Comparison of ENCODE assay signal across 12 cellular contexts in genomic region chr16:89407925-89408300, GRCh38.
A peak's percentile ranks its signal among the peaks of the same experiment; 100 is the strongest.
DNase-seq lines count a peak whose midpoint lies in the region; ATAC-seq and TF ChIP-seq lines count a peak whose summit lies in the region.
"Had no signal": no experiment of that assay in that cellular context is flagged by ENCODE, and none has a peak within 500 bp of the region (broad histone marks: within the 10 kb centered on the region; RNA-seq: fewer than 3 reads in every experiment).

No MANE protein-coding gene starts in this region.

- H3K27me3 ChIP-seq in mesenchymal stem cell (ENCODE audit: control insufficient read depth in 1 of 2, insufficient read depth in 1 of 2, low read length in 2 of 2), result no peaks in the 10 kb centered on the region

- H2BK15ac ChIP-seq in mesenchymal stem cell (ENCODE audit: low read depth, poor library complexity, severe bottlenecking), result no peak overlapping the region

- H3K23ac ChIP-seq in mesenchymal stem cell (ENCODE audit: low read length in 2 of 2), result no peak overlapping the region

- no peak overlapping the region for H4K8ac ChIP-seq in mesenchymal stem cell (ENCODE audit: low read length)

- no peaks in the 10 kb centered on the region for H3K27me3 Mint-ChIP-seq in stimulated activated naive CD8-positive, alpha-beta T cell treated with anti-CD3 and anti-CD28 coated beads, Interleukin-15, Interleukin-2, amounts not matched to agents 100 ng/mL and 50 ng/mL, for 24 hours
- H3K27me3 Mint-ChIP-seq in Calu3 (ENCODE audit: unreplicated experiment), result no peaks in the 10 kb centered on the region

- no peak overlapping the region for H3K27ac ChIP-seq in mesenchymal stem cell (ENCODE audit: low read length, poor library complexity, severe bottlenecking)

- no peak for ATAC-seq in stimulated activated naive CD8-positive, alpha-beta T cell treated with anti-CD3 and anti-CD28 coated beads, Interleukin-15, Interleukin-2, amounts not matched to agents 100 U/mL and 50 U/mL, for 24 hours
- no peak for ATAC-seq in HG02938 (IDR thresholded peaks at IDR 0.05; ENCODE audit: unreplicated experiment)

- peaks cover 21% of the 10 kb centered on the region for H3K36me3 Mint-ChIP-seq in stimulated activated naive CD8-positive, alpha-beta T cell treated with anti-CD3 and anti-CD28 coated beads, Interleukin-15, Interleukin-2, amounts not matched to agents 100 ng/mL and 50 ng/mL, for 24 hours (ENCODE audit: low read depth)
- H3K36me3 Mint-ChIP-seq in Calu3 (ENCODE audit: insufficient read depth, unreplicated experiment), result peaks cover 47% of the 10 kb centered on the region

- H3K14ac ChIP-seq in mesenchymal stem cell (ENCODE audit: low read length in 2 of 2), result peak overlapping the region in 1 of 2 experiments; percentile 73

- H3K4me1 Mint-ChIP-seq in stimulated activated naive CD8-positive, alpha-beta T cell treated with anti-CD3 and anti-CD28 coated beads, Interleukin-15, Interleukin-2, amounts not matched to agents 100 ng/mL and 50 ng/mL, for 24 hours (ENCODE audit: low read depth), result peaks cover 95% of the 10 kb centered on the region
- H3K4me1 Mint-ChIP-seq in Calu3 (ENCODE audit: low read depth, unreplicated experiment), result peaks cover 71% of the 10 kb centered on the region

- peaks cover 57% of the 10 kb centered on the region for H3K4me1 ChIP-seq in mesenchymal stem cell (ENCODE audit: control insufficient read depth, insufficient read depth, low read depth, low read length)

- CTCF ChIA-PET in Calu3 (lab: Charles Lee), result interaction anchor here (0.6 kb wide), 1 partner anchor 44 kb away, joined by 3 read pairs; no protein-coding TSS in a partner anchor

- H2BK5ac ChIP-seq in mesenchymal stem cell (ENCODE audit: low read depth, low read length, poor library complexity, severe bottlenecking), result no peak overlapping the region

- H3K79me1 ChIP-seq in mesenchymal stem cell (replicated peaks; ENCODE audit: low read length, poor library complexity, severe bottlenecking), result peaks cover 4% of the 10 kb centered on the region

- WGBS in mesenchymal stem cell, result 82% methylated on average over 5 of the region's 5 CpGs

- H3K4me3 ChIP-seq in choroid plexus epithelial cell (ENCODE audit: low read depth, low read length) (no peak overlapping the region), mesenchymal stem cell (ENCODE audit: insufficient read depth in 1 of 2, low read depth in 1 of 2, low read length in 2 of 2) (no peak overlapping the region)

- H4K91ac ChIP-seq in mesenchymal stem cell (ENCODE audit: low read length), result no peak overlapping the region

- peak overlapping the region; percentile 37 for H3K4me3 Mint-ChIP-seq in stimulated activated naive CD8-positive, alpha-beta T cell treated with anti-CD3 and anti-CD28 coated beads, Interleukin-15, Interleukin-2, amounts not matched to agents 100 ng/mL and 50 ng/mL, for 24 hours
- H3K4me3 Mint-ChIP-seq in Calu3 (ENCODE audit: low read depth, unreplicated experiment), result no peak overlapping the region

- TF ChIP-seq CTCF in choroid plexus epithelial cell (conservative IDR thresholded peaks at IDR 0.05; ENCODE audit: low read depth, low read length) (no peak), Calu3 (IDR thresholded peaks at IDR 0.05; ENCODE audit: unreplicated experiment) (no peak)

- peak overlapping the region; percentile 48 for H3K9ac ChIP-seq in mesenchymal stem cell (ENCODE audit: low read length)

- no peak for DNase-seq in stimulated activated naive CD8-positive, alpha-beta T cell treated with anti-CD3 and anti-CD28 coated beads, Interleukin-15, Interleukin-2, amounts not matched to agents 100 U/mL and 50 U/mL, for 24 hours
- DNase-seq in choroid plexus epithelial cell (ENCODE audit: low read depth) (peak; percentile 33), mesenchymal stem cell (peak; percentile 43), Calu3 (no peak), hippocampal formation (lab: John Stamatoyannopoulos, UW) (no peak), NCI-H2227 treated with DMSO at 0.1 percent for 48 hours (lab: John Stamatoyannopoulos, UW) (no peak)
- DNase-seq: GOT3; kidney glomerular epithelial cell; NCI-H1694; stimulated activated CD4-positive, alpha-beta T cell treated with anti-CD3 and anti-CD28 coated beads, Interleukin-12 subunit alpha, Interleukin-12 subunit beta, amount 100 ng/mL, for 4 hours had no signal

- no peaks in the 10 kb centered on the region for H3K9me3 Mint-ChIP-seq in stimulated activated naive CD8-positive, alpha-beta T cell treated with anti-CD3 and anti-CD28 coated beads, Interleukin-15, Interleukin-2, amounts not matched to agents 100 ng/mL and 50 ng/mL, for 24 hours
- no peaks in the 10 kb centered on the region for H3K9me3 Mint-ChIP-seq in Calu3 (ENCODE audit: low read depth, unreplicated experiment)

- H2AK5ac ChIP-seq in mesenchymal stem cell (ENCODE audit: low read length, severe bottlenecking), result no peak overlapping the region

- peak overlapping the region in 1 of 2 experiments; percentile 67 for H3K18ac ChIP-seq in mesenchymal stem cell (ENCODE audit: low read depth in 1 of 2, low read length in 2 of 2)

- no peak overlapping the region for H2AFZ ChIP-seq in mesenchymal stem cell (ENCODE audit: low read depth, low read length)

- peaks cover 0 to 17% of the 10 kb centered on the region in 2 experiments for H3K36me3 ChIP-seq in mesenchymal stem cell (ENCODE audit: control insufficient read depth in 1 of 2, insufficient read depth in 2 of 2, low read depth in 1 of 2, low read length in 2 of 2)

- peak overlapping the region; percentile 91 for H3K27ac Mint-ChIP-seq in stimulated activated naive CD8-positive, alpha-beta T cell treated with anti-CD3 and anti-CD28 coated beads, Interleukin-15, Interleukin-2, amounts not matched to agents 100 ng/mL and 50 ng/mL, for 24 hours
- no peak overlapping the region for H3K27ac Mint-ChIP-seq in Calu3 (ENCODE audit: unreplicated experiment)

- H3K4me2 ChIP-seq in mesenchymal stem cell (ENCODE audit: low read length, poor library complexity, severe bottlenecking), result no peak overlapping the region

- intact Hi-C loops in Calu3 (cut with micrococcal nuclease; ENCODE audit: unreplicated experiment), result no loop called here

- no peaks in the 10 kb centered on the region for H3K9me3 ChIP-seq in mesenchymal stem cell (ENCODE audit: control insufficient read depth, low read length)

- H2BK120ac ChIP-seq in mesenchymal stem cell (ENCODE audit: low read depth, low read length), result no peak overlapping the region

- H2BK12ac ChIP-seq in mesenchymal stem cell (ENCODE audit: low read length in 2 of 2), result no peak overlapping the region

- no peak overlapping the region for H3K4ac ChIP-seq in mesenchymal stem cell (ENCODE audit: low read depth in 1 of 2, low read length in 2 of 2)

- BruUV-seq in Calu3 (replicated peaks; lab: Mats Ljungman, UMichigan), result no TSS peak

Comparison
In these comparisons a context has a peak if more than half of its experiments do, and no peak if none do; other contexts are left out.
1. DNase-seq: peak in choroid plexus epithelial cell (single experiment) and mesenchymal stem cell (single experiment); none in stimulated activated naive CD8-positive, alpha-beta T cell treated with anti-CD3 and anti-CD28 coated beads, Interleukin-15, Interleukin-2, amounts not matched to agents 100 U/mL and 50 U/mL, for 24 hours (single experiment), Calu3 (single experiment), hippocampal formation (0 of 2) and NCI-H2227 treated with DMSO at 0.1 percent for 48 hours (single experiment).